9 cellular contexts compared by ENCODE assay signal in genomic region chr3:139934557-139935070, GRCh38. TPM values are rescaled to one million over a fixed set of nuclear protein-coding genes. Genes with fewer than 3 reads are reported as not detected.
DNase-seq lines count a peak whose midpoint lies in the region; ATAC-seq and TF ChIP-seq lines count a peak whose summit lies in the region.
"Had no signal": no experiment of that assay in that cellular context is flagged by ENCODE, and none has a peak within 500 bp of the region (broad histone marks: within the 10 kb centered on the region; RNA-seq: fewer than 3 reads in every experiment).

No MANE protein-coding gene starts in this region.

- H3K9ac ChIP-seq in HUES48 (ENCODE audit: low read depth, low read length), result no peak overlapping the region
- H3K9ac ChIP-seq in neural cell (ENCODE audit: low read length), result peak overlapping the region; percentile 67

- peak overlapping the region; percentile 68 for H3K4me3 ChIP-seq in HUES48 (ENCODE audit: low read depth, low read length)
- H3K4me3 ChIP-seq in Panc1 (ENCODE audit: low read depth in 2 of 2, low read length in 2 of 2), result peak overlapping the region; percentile 6 to 29; a peak in 3 of 4 replicates
- peak overlapping the region; percentile 86 for H3K4me3 ChIP-seq in neural cell (ENCODE audit: low read length)
- no peak overlapping the region for H3K4me3 ChIP-seq in OCI-LY7 (ENCODE audit: low read depth, low read length, poor library complexity, severe bottlenecking)

- H3K27ac ChIP-seq in HUES48 (ENCODE audit: low read depth, low read length) (no peak overlapping the region), Panc1 (ENCODE audit: low read length) (no peak overlapping the region), neural cell (ENCODE audit: low read length) (peak overlapping the region; percentile 44), OCI-LY7 (ENCODE audit: low read depth, low read length, poor library complexity, severe bottlenecking) (no peak overlapping the region)
- no peak overlapping the region for H3K27ac ChIP-seq in CD4-positive, alpha-beta T cell (ENCODE audit: low read depth, low read length)

- peak; percentile 74 for DNase-seq in DMS 273 treated with DMSO at 0.1 percent for 48 hours (lab: John Stamatoyannopoulos, UW)
- no peak for DNase-seq in Panc1 (ENCODE audit: low read depth, low spot score)
- peak; percentile 17 for DNase-seq in germinal center (ENCODE audit: low spot score)
- DNase-seq in NK-92 treated with Interleukin-12 subunit alpha and Interleukin-12 subunit beta, amount 100 ng/mL, for 24 hours (lab: John Stamatoyannopoulos, UW), result no peak
- no peak for DNase-seq in OCI-LY7 (ENCODE audit: low spot score)
- no peak for DNase-seq in CD4-positive, alpha-beta T cell

- no peaks in the 10 kb centered on the region for H3K9me2 ChIP-seq in neural cell (ENCODE audit: insufficient read depth, low read length)
- H3K9me2 ChIP-seq in OCI-LY7 (ENCODE audit: insufficient read depth, low read length), result no peaks in the 10 kb centered on the region

- TF ChIP-seq RAD21 in neural cell (conservative IDR thresholded peaks at IDR 0.05), result peak; percentile 86

- H3K9me3 ChIP-seq in HUES48 (ENCODE audit: control insufficient read depth, insufficient read depth, low read length), result no peaks in the 10 kb centered on the region
- no peaks in the 10 kb centered on the region for H3K9me3 ChIP-seq in Panc1 (ENCODE audit: control insufficient read depth, insufficient read depth, low read depth, low read length)
- H3K9me3 ChIP-seq in neural cell (ENCODE audit: low read length), result no peaks in the 10 kb centered on the region
- no peaks in the 10 kb centered on the region for H3K9me3 ChIP-seq in OCI-LY7 (ENCODE audit: low read length)
- no peaks in the 10 kb centered on the region for H3K9me3 ChIP-seq in CD4-positive, alpha-beta T cell (ENCODE audit: control insufficient read depth, low read length)

- H3K27me3 ChIP-seq in HUES48 (ENCODE audit: control insufficient read depth, insufficient read depth, low read length) (peaks cover 50% of the 10 kb centered on the region), Panc1 (ENCODE audit: control insufficient read depth, insufficient read depth, low read length) (peaks cover 26% of the 10 kb centered on the region), neural cell (ENCODE audit: insufficient read depth, low read depth, low read length) (peaks cover 16% of the 10 kb centered on the region)
- H3K27me3 ChIP-seq in CD4-positive, alpha-beta T cell (ENCODE audit: control insufficient read depth, insufficient read depth, low read length), result peaks cover 42% of the 10 kb centered on the region

- H3K36me3 ChIP-seq in HUES48 (ENCODE audit: control insufficient read depth, insufficient read depth, low read length) (no peaks in the 10 kb centered on the region), Panc1 (ENCODE audit: control insufficient read depth, insufficient read depth, low read length) (no peaks in the 10 kb centered on the region), neural cell (ENCODE audit: insufficient read depth, low read length) (no peaks in the 10 kb centered on the region), OCI-LY7 (ENCODE audit: insufficient read depth, low read length) (no peaks in the 10 kb centered on the region)

- TF ChIP-seq EP300 in neural cell (conservative IDR thresholded peaks at IDR 0.05; ENCODE audit: poor library complexity, severe bottlenecking), result no peak

- H3K27me3 Mint-ChIP-seq in CD4-positive, alpha-beta T cell, result peaks cover 66% of the 10 kb centered on the region

- peak overlapping the region; percentile 29 for H2AFZ ChIP-seq in neural cell (ENCODE audit: low read depth, low read length)
- H2AFZ ChIP-seq in OCI-LY7 (ENCODE audit: low read length), result no peak overlapping the region

- H3K4me2 ChIP-seq in neural cell (ENCODE audit: low read length) (no peak overlapping the region), OCI-LY7 (ENCODE audit: low read length) (no peak overlapping the region)

- TF ChIP-seq CTCF in Panc1 (IDR thresholded peaks at IDR 0.05) (peak; percentile 60), neural cell (IDR thresholded peaks at IDR 0.05; ENCODE audit: poor library complexity, severe bottlenecking) (peak; percentile 80), OCI-LY7 (conservative IDR thresholded peaks at IDR 0.05; ENCODE audit: low read length) (no peak)
- TF ChIP-seq CTCF in CD4-positive, alpha-beta T cell (IDR thresholded peaks at IDR 0.05), result no peak

- POLR2A ChIA-PET in Panc1 (lab: Charles Lee), result interaction anchor here (0.7 kb wide), 1 partner anchor 408 kb away, joined by 4 read pairs; no protein-coding TSS in a partner anchor
- POLR2A ChIA-PET in OCI-LY7 (lab: Charles Lee), result no interaction called here
- POLR2A ChIA-PET in CD4-positive, alpha-beta T cell (lab: Charles Lee), result no interaction called here

- peaks cover 4% of the 10 kb centered on the region for H3K9me3 Mint-ChIP-seq in CD4-positive, alpha-beta T cell

- BruUV-seq in Panc1 (replicated peaks; lab: Mats Ljungman, UMichigan) (no TSS peak), OCI-LY7 (replicated peaks; lab: Mats Ljungman, UMichigan) (no TSS peak)

- H4K20me1 ChIP-seq in neural cell (ENCODE audit: insufficient read depth), result no peaks in the 10 kb centered on the region
- no peaks in the 10 kb centered on the region for H4K20me1 ChIP-seq in OCI-LY7 (ENCODE audit: insufficient read depth, low read length)

- in situ Hi-C loops in Panc1 (cut with HindIII; ENCODE audit: low pct_unique_long_range_greater_than_20kb, low sequenced_read_pairs), result no loop called here

- no peak overlapping the region for H3K4me3 Mint-ChIP-seq in CD4-positive, alpha-beta T cell
- H3K4me3 Mint-ChIP-seq: memory B cell had no signal

- H3K4me1 Mint-ChIP-seq in CD4-positive, alpha-beta T cell (ENCODE audit: low read depth), result peaks cover 4% of the 10 kb centered on the region

- no peaks in the 10 kb centered on the region for H3K36me3 Mint-ChIP-seq in CD4-positive, alpha-beta T cell (ENCODE audit: low read depth)

- intact Hi-C loops in Panc1 (cut with micrococcal nuclease; ENCODE audit: unreplicated experiment), result loop anchor here (10.0 kb wide), 1 partner anchor 510 kb away; no protein-coding TSS in a partner anchor
- intact Hi-C loops in OCI-LY7 (cut with micrococcal nuclease; ENCODE audit: unreplicated experiment), result loop anchor here (10.0 kb wide), 1 partner anchor 930 kb away; no protein-coding TSS in a partner anchor
- intact Hi-C loops in CD4-positive, alpha-beta T cell (cut with DNase I, micrococcal nuclease), result no loop called here

- peaks cover 2% of the 10 kb centered on the region for H3K79me2 ChIP-seq in neural cell (replicated peaks; ENCODE audit: insufficient read depth, low read length)
- no peaks in the 10 kb centered on the region for H3K79me2 ChIP-seq in OCI-LY7 (ENCODE audit: insufficient read depth, low read depth, low read length)

- H3K27ac Mint-ChIP-seq in CD4-positive, alpha-beta T cell, result no peak overlapping the region
- H3K27ac Mint-ChIP-seq: memory B cell had no signal

- H3F3A ChIP-seq in neural cell (ENCODE audit: insufficient read depth, low read length, poor library complexity, severe bottlenecking), result no peaks in the 10 kb centered on the region

- CTCF ChIA-PET in Panc1 (lab: Charles Lee), result interaction anchor here (0.7 kb wide), 1 partner anchor 1381 kb away, joined by 5 read pairs; no protein-coding TSS in a partner anchor
- CTCF ChIA-PET in OCI-LY7 (lab: Charles Lee; ENCODE audit: unreplicated experiment), result no interaction called here
- CTCF ChIA-PET in CD4-positive, alpha-beta T cell (lab: Charles Lee), result no interaction called here

- peak; percentile 82 for ATAC-seq in Panc1
- no peak for ATAC-seq in CD4-positive, alpha-beta T cell (ENCODE audit: poor library complexity)

- H3K4me1 ChIP-seq in HUES48 (ENCODE audit: control insufficient read depth, insufficient read depth, low read length) (peaks cover 10% of the 10 kb centered on the region), Panc1 (ENCODE audit: control insufficient read depth, insufficient read depth, low read length) (peaks cover 6% of the 10 kb centered on the region; the same call in 1 of the 2 replicates), OCI-LY7 (ENCODE audit: insufficient read depth, low read length, poor library complexity, severe bottlenecking) (no peaks in the 10 kb centered on the region)

TF ChIP-seq in neural cell, 6 proteins besides CTCF, POLR2A, EP300 and RAD21:
- TF ChIP-seq POLR2AphosphoS5 (IDR thresholded peaks at IDR 0.05) (no peak), SMC3 (conservative IDR thresholded peaks at IDR 0.05; ENCODE audit: poor library complexity) (peak; percentile 84)

RNA-seq across cellular contexts. Expression of gene CLSTN2, which starts 0.4 kb away (rescaled TPM):
- total RNA-seq in Panc1 (2021; ENCODE audit: unreplicated experiment) (0.03 TPM), OCI-LY7 (2022) (not detected in 2 replicates)
- not detected for polyA plus RNA-seq in Panc1 (2012; ENCODE audit: insufficient read length)
- polyA plus RNA-seq in neural cell, result 10.7 and 12.3 TPM in 2 replicates
- 64.5 and 86.5 TPM in 2 replicates for polyA minus RNA-seq in neural cell
- total RNA-seq in OCI-LY7 (2014; rRNA removed; shearing (Covaris generic)), result not detected in 2 replicates
- not detected for total RNA-seq in CD4-positive, alpha-beta T cell

Comparison
In these comparisons a context has a peak if more than half of its experiments do, and no peak if none do; other contexts are left out.
1. DNase-seq: peak in DMS 273 treated with DMSO at 0.1 percent for 48 hours (single experiment) and germinal center (single experiment); none in Panc1 (single experiment), NK-92 treated with Interleukin-12 subunit alpha and Interleukin-12 subunit beta, amount 100 ng/mL, for 24 hours (single experiment), OCI-LY7 (single experiment) and CD4-positive, alpha-beta T cell (0 of 10).
2. CTCF ChIP-seq: peak in Panc1 (single experiment) and neural cell (single experiment); none in OCI-LY7 (single experiment) and CD4-positive, alpha-beta T cell (single experiment).
3. intact Hi-C loops: an anchor here in Panc1 (10.0 kb wide) and OCI-LY7 (10.0 kb wide); none called in CD4-positive, alpha-beta T cell.